ENCODE assay signal across 13 cellular contexts in the genomic region with DNA sequence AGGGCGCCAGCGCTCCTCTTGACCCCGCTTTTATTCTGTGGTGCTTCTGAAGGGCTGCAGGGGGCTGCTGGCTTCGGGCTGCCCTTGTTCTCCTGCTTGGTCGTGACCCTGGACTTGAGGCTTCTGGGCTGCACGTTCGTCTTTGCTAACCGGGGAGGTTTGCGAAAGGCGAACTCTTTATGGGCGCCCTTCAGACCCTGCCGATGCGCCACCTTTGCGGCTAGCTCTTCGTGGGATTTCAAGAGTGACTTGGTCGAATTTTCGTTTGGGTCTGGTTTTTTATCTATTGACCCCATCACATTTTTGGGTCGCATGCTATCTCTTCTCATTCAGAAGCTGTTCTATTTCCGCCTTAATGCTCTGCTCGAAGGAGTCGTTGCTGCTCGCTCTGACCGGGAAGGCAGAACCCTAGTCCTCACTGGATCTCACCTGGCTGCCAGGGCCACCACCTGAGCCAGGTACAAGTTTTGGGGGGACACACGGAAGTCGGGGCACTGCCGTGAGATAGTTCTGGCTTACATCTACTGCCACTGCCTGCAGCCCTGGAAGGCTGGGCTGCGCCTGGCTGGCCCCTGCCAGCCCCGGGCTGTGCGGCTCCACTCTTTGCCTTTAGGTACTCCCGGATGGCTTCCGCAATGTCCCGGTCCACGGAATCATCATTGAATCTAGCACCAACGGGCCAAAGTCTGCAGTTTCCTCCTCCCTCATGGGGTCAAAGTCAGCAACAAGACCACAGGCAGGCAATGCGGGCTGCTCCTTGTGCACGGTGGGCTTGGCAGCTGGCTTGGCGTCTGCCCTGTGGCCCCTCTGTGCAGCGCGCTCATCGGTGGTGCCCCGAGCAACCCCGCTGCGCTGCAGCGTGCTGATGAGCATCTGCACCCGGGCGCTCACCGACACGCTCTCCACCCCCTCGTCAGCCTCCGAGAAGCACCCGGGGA. TPM values are rescaled to one million over a fixed set of nuclear protein-coding genes. Genes with fewer than 3 reads are reported as not detected.
DNase-seq lines count a peak whose midpoint lies in the region; ATAC-seq and TF ChIP-seq lines count a peak whose summit lies in the region.
"Had no signal": no experiment of that assay in that cellular context is flagged by ENCODE, and none has a peak within 500 bp of the region (broad histone marks: within the 10 kb centered on the region; RNA-seq: fewer than 3 reads in every experiment).

No MANE protein-coding gene starts in this region.

- H3K4me1 ChIP-seq in CD8-positive, alpha-beta T cell (ENCODE audit: insufficient read depth, low read length): peaks cover 6% of the 10 kb centered on the region
- peaks cover 0 to 7% (median 3%) of the 10 kb centered on the region in 3 donors for H3K4me1 ChIP-seq in esophagus squamous epithelium
- H3K4me1 ChIP-seq: gastrocnemius medialis, thyroid gland had no signal

- peak in 1 of 7 experiments; percentile 10 for DNase-seq in CD8-positive, alpha-beta T cell
- DNase-seq in T-helper 17 cell (no peak), esophagus squamous epithelium (lab: John Stamatoyannopoulos, UW) (no peak), sciatic nerve (ENCODE audit: low spot score) (no peak), MV-4-11 (lab: John Stamatoyannopoulos, UW) (no peak), NCI-H2227 (lab: John Stamatoyannopoulos, UW; ENCODE audit: unreplicated experiment) (no peak), GM19238 (ENCODE audit: insufficient read length, low spot score) (no peak)
- DNase-seq: caudate nucleus, DMS153, gastrocnemius medialis, NCI-H2029 had no signal

- ATAC-seq in CD8-positive, alpha-beta T cell: peak; percentile 41
- ATAC-seq in T-helper 17 cell (peak; percentile 57), sciatic nerve (peak; percentile 12)
- ATAC-seq: gastrocnemius medialis, WTC11 had no signal

- peaks cover 7% of the 10 kb centered on the region for H3K9me3 Mint-ChIP-seq in CD8-positive, alpha-beta T cell

- no peak overlapping the region for H3K27ac Mint-ChIP-seq in CD8-positive, alpha-beta T cell
- H3K27ac Mint-ChIP-seq in T-helper 17 cell: peak overlapping the region; percentile 89
- H3K27ac Mint-ChIP-seq: WTC11 had no signal

- H3K36me3 ChIP-seq in CD8-positive, alpha-beta T cell (ENCODE audit: insufficient read depth, low read length): no peaks in the 10 kb centered on the region
- H3K36me3 ChIP-seq in esophagus squamous epithelium: peaks cover 3 to 53% (median 5%) of the 10 kb centered on the region in 3 donors
- H3K36me3 ChIP-seq: thyroid gland had no signal

- peak overlapping the region; percentile 80 for H3K4me3 Mint-ChIP-seq in CD8-positive, alpha-beta T cell
- peak overlapping the region; percentile 91 for H3K4me3 Mint-ChIP-seq in T-helper 17 cell
- H3K4me3 Mint-ChIP-seq: WTC11 had no signal

- POLR2A ChIA-PET in CD8-positive, alpha-beta T cell (lab: Charles Lee): interaction anchor here (0.7 to 1.7 kb wide), 4 partner anchors 9 to 87 kb away, joined by 3 to 7 read pairs (median 4); partner anchors contain the start of genes ITM2B and RB1

- H3K36me3 Mint-ChIP-seq in CD8-positive, alpha-beta T cell: peaks cover 39% of the 10 kb centered on the region
- H3K36me3 Mint-ChIP-seq in T-helper 17 cell (ENCODE audit: low read depth): peaks cover 5% of the 10 kb centered on the region

- no peaks in the 10 kb centered on the region for H3K9me3 ChIP-seq in CD8-positive, alpha-beta T cell (ENCODE audit: low read length)
- H3K9me3 ChIP-seq in T-helper 17 cell (ENCODE audit: control insufficient read depth, low read length, poor library complexity, severe bottlenecking): no peaks in the 10 kb centered on the region
- peaks cover 0 to 38% (median 3%) of the 10 kb centered on the region in 3 donors for H3K9me3 ChIP-seq in esophagus squamous epithelium
- H3K9me3 ChIP-seq: thyroid gland had no signal

- no peak for TF ChIP-seq CTCF in CD8-positive, alpha-beta T cell (IDR thresholded peaks at IDR 0.05)
- no peak for TF ChIP-seq CTCF in esophagus squamous epithelium (IDR thresholded peaks at IDR 0.05)

- no peaks in the 10 kb centered on the region for H3K27me3 ChIP-seq in CD8-positive, alpha-beta T cell (ENCODE audit: insufficient read depth, low read length)
- no peaks in the 10 kb centered on the region for H3K27me3 ChIP-seq in esophagus squamous epithelium
- H3K27me3 ChIP-seq: gastrocnemius medialis, thyroid gland had no signal

- H3K27ac ChIP-seq in CD8-positive, alpha-beta T cell (ENCODE audit: low read depth, low read length): no peak overlapping the region
- no peak overlapping the region for H3K27ac ChIP-seq in esophagus squamous epithelium
- H3K27ac ChIP-seq: gastrocnemius medialis, thyroid gland had no signal

- H3K4me1 Mint-ChIP-seq in CD8-positive, alpha-beta T cell (ENCODE audit: low read depth): peaks cover 25% of the 10 kb centered on the region
- H3K4me1 Mint-ChIP-seq in T-helper 17 cell: peaks cover 28% of the 10 kb centered on the region

- no peaks in the 10 kb centered on the region for H3K27me3 Mint-ChIP-seq in CD8-positive, alpha-beta T cell (ENCODE audit: low read depth)
- no peaks in the 10 kb centered on the region for H3K27me3 Mint-ChIP-seq in T-helper 17 cell

- H3K4me3 ChIP-seq in CD8-positive, alpha-beta T cell (ENCODE audit: low read depth, low read length): peak overlapping the region; percentile 26
- peak overlapping the region in 3 of 4 donors; percentile 32 to 46 (median 35) for H3K4me3 ChIP-seq in esophagus squamous epithelium

- no peak for TF ChIP-seq POLR2A in esophagus squamous epithelium (IDR thresholded peaks at IDR 0.05)

- CTCF ChIA-PET in CD8-positive, alpha-beta T cell (lab: Charles Lee): interaction anchor here (0.9 to 1.5 kb wide), 2 partner anchors 14 to 260 kb away, joined by 3 to 6 read pairs; no protein-coding TSS in a partner anchor

- intact Hi-C loops in CD8-positive, alpha-beta T cell (cut with DNase I, micrococcal nuclease): loop anchor here (2.0 kb wide), 1 partner anchor 15 kb away; no protein-coding TSS in a partner anchor
- intact Hi-C loops in esophagus squamous epithelium (cut with DNase I): no loop called here
- intact Hi-C loops in sciatic nerve (cut with DNase I): no loop called here

- 73 to 85% methylated on average over 20 to 21 of the region's 51 CpGs for WGBS in esophagus squamous epithelium, 2 donors

RNA-seq across cellular contexts. Expression of gene RB1, which starts 16.2 kb away (rescaled TPM):
- 10 to 100 TPM; 11.5 to 12.5 TPM for total RNA-seq in CD8-positive, alpha-beta T cell
- total RNA-seq in T-helper 17 cell: 10 to 100 TPM; 15.9 to 16.2 TPM
- 10 to 100 TPM; 23.0 to 62.6 (median 42.4) TPM for total RNA-seq in esophagus squamous epithelium
- 58.5 TPM for total RNA-seq in sciatic nerve

Comparison
In these comparisons a context has a peak if more than half of its experiments do, and no peak if none do; other contexts are left out.
1. intact Hi-C loops: an anchor here in CD8-positive, alpha-beta T cell (2.0 kb wide); none called in esophagus squamous epithelium and sciatic nerve.